ENCODE assay signal across 1 cellular context in the genomic region with DNA sequence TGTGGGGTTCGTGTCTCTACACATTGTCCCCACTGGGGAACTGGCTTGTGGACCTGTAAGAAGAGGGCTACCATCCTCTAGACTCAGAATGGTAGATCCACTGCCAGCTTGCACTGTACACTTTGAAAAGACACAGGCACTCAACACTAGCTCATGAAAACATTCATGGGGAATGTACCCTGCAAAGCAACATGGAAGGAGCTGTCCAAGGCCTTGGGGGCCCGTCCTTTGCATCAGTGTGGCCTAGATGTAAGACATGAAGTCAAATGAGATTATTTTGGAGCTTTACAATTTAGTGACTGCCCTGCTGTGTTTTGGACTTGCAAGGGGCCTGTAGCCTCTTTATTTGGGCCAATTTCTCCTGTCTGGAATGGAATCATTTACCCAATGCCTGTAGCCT.
TF ChIP-seq lines count a peak whose summit lies in the region.

No MANE protein-coding gene starts in this region.

TF ChIP-seq in SK-N-SH, 30 proteins besides CTCF, POLR2A, EP300 and RAD21 (continued from another document):
- TF ChIP-seq, protein P1, sequence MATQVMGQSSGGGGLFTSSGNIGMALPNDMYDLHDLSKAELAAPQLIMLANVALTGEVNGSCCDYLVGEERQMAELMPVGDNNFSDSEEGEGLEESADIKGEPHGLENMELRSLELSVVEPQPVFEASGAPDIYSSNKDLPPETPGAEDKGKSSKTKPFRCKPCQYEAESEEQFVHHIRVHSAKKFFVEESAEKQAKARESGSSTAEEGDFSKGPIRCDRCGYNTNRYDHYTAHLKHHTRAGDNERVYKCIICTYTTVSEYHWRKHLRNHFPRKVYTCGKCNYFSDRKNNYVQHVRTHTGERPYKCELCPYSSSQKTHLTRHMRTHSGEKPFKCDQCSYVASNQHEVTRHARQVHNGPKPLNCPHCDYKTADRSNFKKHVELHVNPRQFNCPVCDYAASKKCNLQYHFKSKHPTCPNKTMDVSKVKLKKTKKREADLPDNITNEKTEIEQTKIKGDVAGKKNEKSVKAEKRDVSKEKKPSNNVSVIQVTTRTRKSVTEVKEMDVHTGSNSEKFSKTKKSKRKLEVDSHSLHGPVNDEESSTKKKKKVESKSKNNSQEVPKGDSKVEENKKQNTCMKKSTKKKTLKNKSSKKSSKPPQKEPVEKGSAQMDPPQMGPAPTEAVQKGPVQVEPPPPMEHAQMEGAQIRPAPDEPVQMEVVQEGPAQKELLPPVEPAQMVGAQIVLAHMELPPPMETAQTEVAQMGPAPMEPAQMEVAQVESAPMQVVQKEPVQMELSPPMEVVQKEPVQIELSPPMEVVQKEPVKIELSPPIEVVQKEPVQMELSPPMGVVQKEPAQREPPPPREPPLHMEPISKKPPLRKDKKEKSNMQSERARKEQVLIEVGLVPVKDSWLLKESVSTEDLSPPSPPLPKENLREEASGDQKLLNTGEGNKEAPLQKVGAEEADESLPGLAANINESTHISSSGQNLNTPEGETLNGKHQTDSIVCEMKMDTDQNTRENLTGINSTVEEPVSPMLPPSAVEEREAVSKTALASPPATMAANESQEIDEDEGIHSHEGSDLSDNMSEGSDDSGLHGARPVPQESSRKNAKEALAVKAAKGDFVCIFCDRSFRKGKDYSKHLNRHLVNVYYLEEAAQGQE (IDR thresholded peaks at IDR 0.05; ENCODE audit: low read depth, low read length) = peak; percentile 89
